24 cellular contexts compared by ENCODE assay signal in the genomic region with DNA sequence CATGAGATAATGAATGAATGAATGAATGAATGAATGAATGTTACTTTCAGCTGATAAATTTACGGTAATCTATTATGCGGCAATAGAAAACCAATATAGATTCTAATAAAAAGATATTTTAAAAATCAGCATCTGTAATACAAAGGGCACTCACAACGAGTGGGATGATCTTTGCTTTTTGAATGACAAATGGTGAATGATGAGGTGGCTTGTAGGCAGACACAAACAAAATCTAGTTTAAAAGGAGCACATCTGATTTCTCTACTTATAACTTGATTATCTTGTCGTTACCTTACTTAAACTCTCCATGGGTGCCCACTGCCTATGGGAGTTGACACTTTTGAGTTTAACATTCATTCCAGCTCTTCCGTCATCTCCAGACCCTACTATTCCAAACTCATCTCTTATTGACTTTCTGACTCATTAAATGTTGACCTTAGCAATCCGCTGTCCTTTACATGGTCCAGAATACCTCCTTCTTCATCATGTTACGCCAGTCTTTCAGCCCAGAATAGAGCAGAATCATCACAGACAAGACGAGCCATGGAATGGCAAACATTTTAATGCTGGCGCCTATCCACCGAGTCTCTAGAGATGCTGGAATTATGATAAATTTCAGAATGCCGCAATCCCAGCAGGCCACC. TPM values are rescaled to one million over a fixed set of nuclear protein-coding genes. Genes with fewer than 3 reads are reported as not detected.
DNase-seq lines count a peak whose midpoint lies in the region; ATAC-seq and TF ChIP-seq lines count a peak whose summit lies in the region.
"Had no signal": no experiment of that assay in that cellular context is flagged by ENCODE, and none has a peak within 500 bp of the region (broad histone marks: within the 10 kb centered on the region; RNA-seq: fewer than 3 reads in every experiment).

No MANE protein-coding gene starts in this region.

- no peak overlapping the region for H2BK120ac ChIP-seq in IMR-90 (ENCODE audit: low read depth, low read length)

- no peak overlapping the region for H2BK20ac ChIP-seq in IMR-90 (ENCODE audit: low read depth, low read length)

- H3K9me3 ChIP-seq in IMR-90 (ENCODE audit: control insufficient read depth, insufficient read depth, low read length): no peaks in the 10 kb centered on the region
- H3K9me3 ChIP-seq in Karpas-422 (ENCODE audit: low read length): no peaks in the 10 kb centered on the region
- H3K9me3 ChIP-seq: Caco-2 had no signal

- ATAC-seq in IMR-90 (ENCODE audit: low read depth) (no peak), GM21447 (IDR thresholded peaks at IDR 0.05; ENCODE audit: unreplicated experiment) (no peak)
- ATAC-seq: HCT116 had no signal

- no peaks in the 10 kb centered on the region for H3K9me2 ChIP-seq in Karpas-422 (replicated peaks; ENCODE audit: insufficient read depth, low read length)

- H2AK9ac ChIP-seq in IMR-90 (replicated peaks; ENCODE audit: low read depth, low read length, poor library complexity): no peak overlapping the region

- CTCF ChIA-PET in IMR-90 (lab: Yijun Ruan, JAX): no interaction called here

- no TSS peak for BruUV-seq in IMR-90 (replicated peaks; lab: Mats Ljungman, UMichigan)

- H4K8ac ChIP-seq in IMR-90 (ENCODE audit: low read depth in 2 of 2, low read length in 2 of 2): no peak overlapping the region

- peak; percentile 4 for DNase-seq in IMR-90
- DNase-seq in chondrocyte (ENCODE audit: low spot score): no peak
- DNase-seq in mesothelial cell of epicardium (ENCODE audit: low spot score in 2 of 2, unreplicated experiment in 2 of 2): no peak
- DNase-seq in ACHN: no peak
- no peak for DNase-seq in DMS 273 (lab: John Stamatoyannopoulos, UW; ENCODE audit: unreplicated experiment)
- no peak for DNase-seq in Karpas-422
- DNase-seq: Caco-2; CD4-positive, alpha-beta memory T cell; GF-D8; MV-4-11; NCI-H1105 treated with DMSO at 0.1 percent for 48 hours; NCI-H1694; NCI-H2081 treated with DMSO at 0.1 percent for 48 hours; NCI-H2171 treated with DMSO at 0.1 percent for 48 hours; NCI-H526; PC-9; RPMI8226; SHP77 had no signal

- dilution Hi-C loops in IMR-90 (cut with HindIII; ENCODE audit: low sequenced_read_pairs, unreplicated experiment): no loop called here

- WGBS in IMR-90 (ENCODE audit: extremely low coverage in 2 of 2, insufficient read length in 1 of 2), 2 experiments: 63% methylated on average over 2 of the region's 11 CpGs; no CpG with 5 or more reads in 1 of the 2 experiments

- no peak overlapping the region for H3K56ac ChIP-seq in IMR-90 (ENCODE audit: extremely low read depth, insufficient read depth, low read length)

- no peak overlapping the region for H3K9ac ChIP-seq in IMR-90 (ENCODE audit: low read depth, low read length)
- H3K9ac ChIP-seq in Karpas-422 (ENCODE audit: low read length): no peak overlapping the region
- H3K9ac ChIP-seq: BLaER1 treated with 17β-estradiol and CSF1 and Interleukin-3, amounts not matched to agents 10 nM and 100 nM had no signal

- no peaks in the 10 kb centered on the region for H3K9me1 ChIP-seq in IMR-90 (ENCODE audit: insufficient read depth, low read length)

- H3K27me3 ChIP-seq in ACC112 (ENCODE audit: insufficient read depth, low read length) (no peaks in the 10 kb centered on the region), IMR-90 (ENCODE audit: control insufficient read depth, insufficient read depth, low read length) (peaks cover 1% of the 10 kb centered on the region; the same call in 1 of the 2 replicates), Karpas-422 (ENCODE audit: low read length) (no peaks in the 10 kb centered on the region)
- H3K27me3 ChIP-seq: BLaER1 treated with 17β-estradiol and CSF1 and Interleukin-3, amounts not matched to agents 10 nM and 100 nM had no signal

- H3K79me1 ChIP-seq in IMR-90 (ENCODE audit: low read depth in 1 of 2, low read length in 2 of 2): no peaks in the 10 kb centered on the region

- TF ChIP-seq POLR2A in IMR-90 (IDR thresholded peaks at IDR 0.05; ENCODE audit: low read depth, low read length): no peak

- no peak overlapping the region for H2BK15ac ChIP-seq in IMR-90 (ENCODE audit: low read depth, low read length)

- H3K79me2 ChIP-seq in ACC112 (ENCODE audit: control insufficient read depth, insufficient read depth, low read length, unreplicated experiment) (no peaks in the 10 kb centered on the region), Karpas-422 (ENCODE audit: low read length) (no peaks in the 10 kb centered on the region)

- H3K9me3 Mint-ChIP-seq in chondrocyte (ENCODE audit: low read depth): no peaks in the 10 kb centered on the region
- H3K9me3 Mint-ChIP-seq in mesothelial cell of epicardium: peaks cover 6% of the 10 kb centered on the region

- H3K36me3 Mint-ChIP-seq in chondrocyte (ENCODE audit: low read depth): no peaks in the 10 kb centered on the region
- H3K36me3 Mint-ChIP-seq in mesothelial cell of epicardium: no peaks in the 10 kb centered on the region
- H3K36me3 Mint-ChIP-seq: CD4-positive, alpha-beta memory T cell; IgD-negative memory B cell had no signal

- peak overlapping the region; percentile 46 for H3K27ac Mint-ChIP-seq in chondrocyte (ENCODE audit: unreplicated experiment)
- H3K27ac Mint-ChIP-seq in mesothelial cell of epicardium: peak overlapping the region; percentile 3
- H3K27ac Mint-ChIP-seq: CD4-positive, alpha-beta memory T cell; IgD-negative memory B cell had no signal

- peak overlapping the region; percentile 59 for H2AFZ ChIP-seq in ACC112 (ENCODE audit: low read length, unreplicated experiment)
- H2AFZ ChIP-seq in IMR-90 (replicated peaks; ENCODE audit: low read length, poor library complexity): no peak overlapping the region
- no peak overlapping the region for H2AFZ ChIP-seq in Karpas-422 (ENCODE audit: low read length)
- H2AFZ ChIP-seq: PC-9 had no signal

- H3K27ac ChIP-seq in ACC112 (ENCODE audit: low read depth, low read length): no peak overlapping the region
- H3K27ac ChIP-seq in IMR-90 (ENCODE audit: insufficient read depth, low read length): no peak overlapping the region
- H3K27ac ChIP-seq in Karpas-422 (ENCODE audit: low read length): no peak overlapping the region
- H3K27ac ChIP-seq: BLaER1 treated with 17β-estradiol and CSF1 and Interleukin-3, amounts not matched to agents 10 nM and 100 nM; PC-9 had no signal

- POLR2A ChIA-PET in IMR-90 (lab: Charles Lee; ENCODE audit: unreplicated experiment): no interaction called here

- peaks cover 23% of the 10 kb centered on the region for H3K4me1 Mint-ChIP-seq in chondrocyte (ENCODE audit: low read depth)
- peaks cover 9% of the 10 kb centered on the region for H3K4me1 Mint-ChIP-seq in mesothelial cell of epicardium
- H3K4me1 Mint-ChIP-seq: CD4-positive, alpha-beta memory T cell; IgD-negative memory B cell had no signal

- TF ChIP-seq CTCF in IMR-90 (conservative IDR thresholded peaks at IDR 0.05; ENCODE audit: low read depth, low read length) (no peak), chondrocyte (IDR thresholded peaks at IDR 0.05) (no peak), mesothelial cell of epicardium (IDR thresholded peaks at IDR 0.05; ENCODE audit: unreplicated experiment) (no peak)

- no peak overlapping the region for H3K23ac ChIP-seq in IMR-90 (ENCODE audit: low read depth, low read length)

- H2BK5ac ChIP-seq in IMR-90 (ENCODE audit: low read depth, low read length, poor library complexity, severe bottlenecking): no peak overlapping the region

- no peak overlapping the region for H3K4ac ChIP-seq in IMR-90 (ENCODE audit: low read depth, low read length)

- no peak overlapping the region for H3K18ac ChIP-seq in IMR-90 (ENCODE audit: low read depth, low read length)

- no peak overlapping the region for H3K14ac ChIP-seq in IMR-90 (replicated peaks; ENCODE audit: low read depth, low read length)

- H3K36me3 ChIP-seq in ACC112 (ENCODE audit: insufficient read depth, low read length): no peaks in the 10 kb centered on the region
- no peaks in the 10 kb centered on the region for H3K36me3 ChIP-seq in IMR-90 (ENCODE audit: control insufficient read depth, insufficient read depth, low read length)
- H3K36me3 ChIP-seq in Karpas-422 (ENCODE audit: insufficient read depth, low read length): no peaks in the 10 kb centered on the region
- H3K36me3 ChIP-seq: BLaER1 treated with 17β-estradiol and CSF1 and Interleukin-3, amounts not matched to agents 10 nM and 100 nM had no signal

- H4K20me1 ChIP-seq in IMR-90 (ENCODE audit: insufficient read depth, low read length): no peaks in the 10 kb centered on the region
- no peaks in the 10 kb centered on the region for H4K20me1 ChIP-seq in Karpas-422 (ENCODE audit: insufficient read depth, low read depth, low read length)
- H4K20me1 ChIP-seq: BLaER1 treated with 17β-estradiol and CSF1 and Interleukin-3, amounts not matched to agents 10 nM and 100 nM had no signal

- no peak overlapping the region for H3K4me2 ChIP-seq in IMR-90 (ENCODE audit: low read depth, low read length)
- H3K4me2 ChIP-seq in Karpas-422 (ENCODE audit: low read depth, low read length, poor library complexity, severe bottlenecking): no peak overlapping the region
- H3K4me2 ChIP-seq: BLaER1 treated with 17β-estradiol and CSF1 and Interleukin-3, amounts not matched to agents 10 nM and 100 nM; PC-9 had no signal

- H4K5ac ChIP-seq in IMR-90 (ENCODE audit: low read depth, low read length): no peak overlapping the region

- no peak overlapping the region for H2AK5ac ChIP-seq in IMR-90 (ENCODE audit: low read depth, low read length)

- H3K4me1 ChIP-seq in ACC112 (ENCODE audit: control insufficient read depth, insufficient read depth, low read length, unreplicated experiment) (peaks cover 5% of the 10 kb centered on the region), IMR-90 (ENCODE audit: control insufficient read depth, insufficient read depth, low read length) (peaks cover 3% of the 10 kb centered on the region), Karpas-422 (ENCODE audit: low read length) (no peaks in the 10 kb centered on the region)
- H3K4me1 ChIP-seq: Caco-2 had no signal

- no peak overlapping the region for H4K91ac ChIP-seq in IMR-90 (ENCODE audit: insufficient read depth, low read depth, low read length)

- TF ChIP-seq RAD21 in IMR-90 (IDR thresholded peaks at IDR 0.05; ENCODE audit: low read length): no peak

- in situ Hi-C loops in IMR-90 (cut with MboI; ENCODE audit: low sequenced_read_pairs): no loop called here
- in situ Hi-C loops in ACHN (cut with HindIII; ENCODE audit: low pct_ligation_motif_present, low pct_unique_long_range_greater_than_20kb, low sequenced_read_pairs): no loop called here

- H3K27me3 Mint-ChIP-seq in chondrocyte (ENCODE audit: low read depth) (no peaks in the 10 kb centered on the region), mesothelial cell of epicardium (ENCODE audit: low read depth) (no peaks in the 10 kb centered on the region)

- H3K4me3 ChIP-seq in ACC112 (ENCODE audit: low read depth, low read length) (no peak overlapping the region), IMR-90 (ENCODE audit: insufficient read depth, low read depth, low read length) (no peak overlapping the region), Karpas-422 (ENCODE audit: low read length) (no peak overlapping the region)
- H3K4me3 ChIP-seq: BLaER1 treated with 17β-estradiol and CSF1 and Interleukin-3, amounts not matched to agents 10 nM and 100 nM; PC-9 had no signal

- intact Hi-C loops in IMR-90 (cut with micrococcal nuclease): no loop called here

- H3K4me3 Mint-ChIP-seq in chondrocyte (ENCODE audit: unreplicated experiment) (no peak overlapping the region), mesothelial cell of epicardium (no peak overlapping the region)
- H3K4me3 Mint-ChIP-seq: CD4-positive, alpha-beta memory T cell; IgD-negative memory B cell had no signal

RNA-seq across cellular contexts. Expression of a gene that starts 41.3 kb away (rescaled TPM):
- 0.83 and 1.1 TPM in 2 replicates for total RNA-seq in IMR-90 (2012; rRNA removed)
- 1.0 and 1.1 TPM in 2 replicates for polyA plus RNA-seq in IMR-90 (2012; rRNA removed)
- polyA plus RNA-seq in IMR-90 (2012; cell fraction: cytosol; rRNA removed): 1.1 and 1.5 TPM in 2 replicates
- polyA plus RNA-seq in IMR-90 (2012; cell fraction: nucleus; rRNA removed; ENCODE audit: low replicate concordance): 0.36 and 0.78 TPM in 2 replicates
- 1.1 to 1.8 TPM (median 1.2 TPM) in 3 replicates for total RNA-seq in chondrocyte
- total RNA-seq in mesothelial cell of epicardium: 1.2 to 1.9 TPM (median 1.8 TPM) in 3 replicates
- not detected in 2 replicates for total RNA-seq in Karpas-422 (2014; rRNA removed; shearing (Covaris generic); ENCODE audit: low replicate concordance)
- total RNA-seq: A172 had no signal
